20 cellular contexts compared by ENCODE assay signal in the genomic region with DNA sequence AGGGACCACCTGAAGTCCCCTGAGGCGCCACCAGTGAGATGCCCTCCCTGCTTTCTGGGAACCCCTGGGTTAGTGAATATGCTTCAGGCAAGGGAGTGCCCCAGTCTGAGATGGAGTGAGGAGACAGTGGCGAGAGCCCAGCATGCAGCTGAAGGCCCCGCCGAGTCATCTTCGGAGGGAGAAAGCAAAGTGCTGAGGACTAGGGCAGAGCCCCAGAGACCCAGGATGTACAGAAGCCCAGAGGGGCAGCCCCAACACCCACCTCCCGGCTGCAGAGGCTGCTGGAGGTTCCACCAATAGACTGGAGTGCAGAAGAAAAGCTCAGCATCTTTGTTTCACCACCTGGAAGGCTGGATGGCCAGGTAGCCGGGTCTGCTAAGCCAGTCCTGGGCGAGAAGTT. TPM values are rescaled to one million over a fixed set of nuclear protein-coding genes. Genes with fewer than 3 reads are reported as not detected.
DNase-seq lines count a peak whose midpoint lies in the region; ATAC-seq and TF ChIP-seq lines count a peak whose summit lies in the region.
"Had no signal": no experiment of that assay in that cellular context is flagged by ENCODE, and none has a peak within 500 bp of the region (broad histone marks: within the 10 kb centered on the region; RNA-seq: fewer than 3 reads in every experiment).

No MANE protein-coding gene starts in this region.

- CTCF ChIA-PET in activated naive CD4-positive, alpha-beta T cell treated with anti-CD3 and anti-CD28 coated beads, Interleukin-2, amount 10 ng/mL, durations not matched to agents 7 days and 5 days (lab: Charles Lee) = no interaction called here
- CTCF ChIA-PET in CD4-positive, alpha-beta memory T cell (lab: Charles Lee; ENCODE audit: partially characterized antibody) = interaction anchor here (8.9 kb wide), 1 partner anchor 617 kb away, joined by 73 read pairs; no protein-coding TSS in a partner anchor

- no peak overlapping the region for H3K4me3 Mint-ChIP-seq in activated naive CD4-positive, alpha-beta T cell treated with anti-CD3 and anti-CD28 coated beads, Interleukin-2, amount 10 ng/mL, durations not matched to agents 7 days and 5 days
- H3K4me3 Mint-ChIP-seq in CD4-positive, alpha-beta memory T cell = no peak overlapping the region
- H3K4me3 Mint-ChIP-seq: CD14-positive monocyte; CD4-positive, CD25-positive, alpha-beta regulatory T cell; CD8-positive, alpha-beta T cell had no signal

- peak overlapping the region; percentile 45 for H3K18ac ChIP-seq in neuronal stem cell (ENCODE audit: low read length)

- H2BK15ac ChIP-seq in neuronal stem cell (ENCODE audit: low read length) = no peak overlapping the region

- H3K27ac ChIP-seq in RWPE2 (ENCODE audit: poor library complexity, severe bottlenecking) (no peak overlapping the region), neuronal stem cell (replicated peaks; ENCODE audit: low read length) (no peak overlapping the region)
- no peak overlapping the region for H3K27ac ChIP-seq in CD4-positive, alpha-beta memory T cell (ENCODE audit: low read depth, low read length)
- H3K27ac ChIP-seq: BLaER1 had no signal

- no peak overlapping the region for H3K9ac ChIP-seq in neuronal stem cell (ENCODE audit: low read depth, low read length, poor library complexity)
- H3K9ac ChIP-seq: BLaER1 had no signal

- H2BK120ac ChIP-seq in neuronal stem cell (ENCODE audit: low read depth, low read length) = no peak overlapping the region

- no peak overlapping the region for H3K4me3 ChIP-seq in RWPE2 (ENCODE audit: severe bottlenecking)
- H3K4me3 ChIP-seq in neuronal stem cell (ENCODE audit: low read length in 2 of 2) = no peak overlapping the region
- no peak overlapping the region for H3K4me3 ChIP-seq in CD4-positive, alpha-beta memory T cell (ENCODE audit: low read length in 2 of 2)
- H3K4me3 ChIP-seq: BLaER1 had no signal

- H2AFZ ChIP-seq in neuronal stem cell (ENCODE audit: low read length) = no peak overlapping the region

- no peaks in the 10 kb centered on the region for H3K79me1 ChIP-seq in neuronal stem cell (ENCODE audit: low read depth, low read length)

- H3K4me1 ChIP-seq in RWPE2 (ENCODE audit: insufficient read depth, poor library complexity, severe bottlenecking) (no peaks in the 10 kb centered on the region), neuronal stem cell (ENCODE audit: control insufficient read depth in 2 of 2, insufficient read depth in 1 of 2, low read depth in 1 of 2, low read length in 2 of 2) (peaks cover 0 to 10% of the 10 kb centered on the region in 2 donors)
- H3K4me1 ChIP-seq in CD4-positive, alpha-beta memory T cell (ENCODE audit: insufficient read depth, low read length) = no peaks in the 10 kb centered on the region
- H3K4me1 ChIP-seq: BLaER1, Caco-2 had no signal

- no peak overlapping the region for H4K8ac ChIP-seq in neuronal stem cell (ENCODE audit: low read depth, low read length)

- H3K4me1 Mint-ChIP-seq in activated naive CD4-positive, alpha-beta T cell treated with anti-CD3 and anti-CD28 coated beads, Interleukin-2, amount 10 ng/mL, durations not matched to agents 7 days and 5 days = no peaks in the 10 kb centered on the region
- H3K4me1 Mint-ChIP-seq in CD4-positive, alpha-beta memory T cell = peaks cover 0 to 4% (median 2%) of the 10 kb centered on the region in 4 donors

- no peak overlapping the region for H4K91ac ChIP-seq in neuronal stem cell (ENCODE audit: low read depth, low read length, poor library complexity)

- H3K4ac ChIP-seq in neuronal stem cell (ENCODE audit: low read length) = no peak overlapping the region

- POLR2A ChIA-PET in CD4-positive, alpha-beta memory T cell (lab: Charles Lee; ENCODE audit: partially characterized antibody) = no interaction called here

- no peak for ATAC-seq in RWPE2 (ENCODE audit: low read depth)
- ATAC-seq: CD8-positive, alpha-beta T cell had no signal

- H3K27ac Mint-ChIP-seq in activated naive CD4-positive, alpha-beta T cell treated with anti-CD3 and anti-CD28 coated beads, Interleukin-2, amount 10 ng/mL, durations not matched to agents 7 days and 5 days = peak overlapping the region; percentile 34
- no peak overlapping the region for H3K27ac Mint-ChIP-seq in CD4-positive, alpha-beta memory T cell
- H3K27ac Mint-ChIP-seq: CD4-positive, CD25-positive, alpha-beta regulatory T cell; CD8-positive, alpha-beta T cell had no signal

- no peak overlapping the region for H2BK5ac ChIP-seq in neuronal stem cell (ENCODE audit: low read length)

- H3K27me3 ChIP-seq in RWPE2 (ENCODE audit: insufficient read depth, poor library complexity, severe bottlenecking) (peaks cover 7% of the 10 kb centered on the region), neuronal stem cell (ENCODE audit: control insufficient read depth in 3 of 3, insufficient read depth in 3 of 3, low read depth in 1 of 3, low read length in 3 of 3) (peaks cover 0 to 10% (median 0%) of the 10 kb centered on the region in 3 experiments)
- H3K27me3 ChIP-seq in CD4-positive, alpha-beta memory T cell (ENCODE audit: insufficient read depth, low read length) = no peaks in the 10 kb centered on the region
- H3K27me3 ChIP-seq: BE2C, BLaER1 had no signal

- intact Hi-C loops in CD4-positive, alpha-beta memory T cell (cut with micrococcal nuclease) = loop anchor here (10.0 kb wide), 1 partner anchor 720 kb away; no protein-coding TSS in a partner anchor

- no peak for DNase-seq in activated naive CD4-positive, alpha-beta T cell treated with anti-CD3 and anti-CD28 coated beads, Interleukin-2, amount 10 ng/mL, durations not matched to agents 7 days and 5 days
- DNase-seq in activated naive CD4-positive, alpha-beta T cell (lab: John Stamatoyannopoulos, UW) = no peak
- DNase-seq in RWPE2 (ENCODE audit: low spot score) (peak; percentile 66), neuronal stem cell (ENCODE audit: low spot score) (no peak), nucleus accumbens (lab: John Stamatoyannopoulos, UW) (no peak)
- no peak for DNase-seq in CD4-positive, alpha-beta memory T cell
- DNase-seq: 8988T; ACHN; BE2C; C1 segment of cervical spinal cord; Caco-2; Calu3; CD4-positive, CD25-positive, alpha-beta regulatory T cell; CD8-positive, alpha-beta T cell; DMS79 treated with DMSO at 0.1 percent for 48 hours; GF-D8 had no signal

- no peaks in the 10 kb centered on the region for H3K36me3 Mint-ChIP-seq in activated naive CD4-positive, alpha-beta T cell treated with anti-CD3 and anti-CD28 coated beads, Interleukin-2, amount 10 ng/mL, durations not matched to agents 7 days and 5 days
- peaks cover 0 to 9% of the 10 kb centered on the region in 2 donors for H3K36me3 Mint-ChIP-seq in CD4-positive, alpha-beta memory T cell
- H3K36me3 Mint-ChIP-seq: CD14-positive monocyte; CD8-positive, alpha-beta T cell had no signal

- H3K23ac ChIP-seq in neuronal stem cell (ENCODE audit: low read depth, low read length, poor library complexity) = no peak overlapping the region

- TF ChIP-seq CTCF in RWPE2 (IDR thresholded peaks at IDR 0.05; ENCODE audit: poor library complexity, severe bottlenecking) = no peak

- WGBS in neuronal stem cell (ENCODE audit: extremely low coverage in 2 of 2, insufficient read length in 2 of 2, insufficient replicate concordance in 1 of 2), 2 donors = no CpG with 5 or more reads among the region's 8 CpGs

- no peak overlapping the region for H2BK12ac ChIP-seq in neuronal stem cell (ENCODE audit: low read length)

- H2AK5ac ChIP-seq in neuronal stem cell (ENCODE audit: low read depth, low read length) = no peak overlapping the region

- H3K36me3 ChIP-seq in RWPE2 (ENCODE audit: low read depth) (no peaks in the 10 kb centered on the region), neuronal stem cell (replicated peaks in 1 of 2; ENCODE audit: control insufficient read depth in 2 of 2, insufficient read depth in 2 of 2, low read length in 2 of 2) (no peaks in the 10 kb centered on the region)
- H3K36me3 ChIP-seq in CD4-positive, alpha-beta memory T cell (ENCODE audit: insufficient read depth, low read length) = no peaks in the 10 kb centered on the region
- H3K36me3 ChIP-seq: BE2C, BLaER1 had no signal

- peaks cover 42% of the 10 kb centered on the region for H3K27me3 Mint-ChIP-seq in activated naive CD4-positive, alpha-beta T cell treated with anti-CD3 and anti-CD28 coated beads, Interleukin-2, amount 10 ng/mL, durations not matched to agents 7 days and 5 days
- peaks cover 14 to 37% of the 10 kb centered on the region in 2 donors for H3K27me3 Mint-ChIP-seq in CD4-positive, alpha-beta memory T cell

- H3K14ac ChIP-seq in neuronal stem cell (ENCODE audit: low read length) = no peak overlapping the region

- H3K9me3 ChIP-seq in RWPE2 (ENCODE audit: severe bottlenecking) = peaks cover 7% of the 10 kb centered on the region
- H3K9me3 ChIP-seq in neuronal stem cell (replicated peaks in 1 of 2; ENCODE audit: control insufficient read depth in 2 of 2, insufficient read depth in 1 of 2, low read depth in 1 of 2, low read length in 2 of 2) = peaks cover 0 to 6% of the 10 kb centered on the region in 2 donors
- H3K9me3 ChIP-seq in CD4-positive, alpha-beta memory T cell (ENCODE audit: control insufficient read depth in 1 of 2, low read length in 2 of 2) = peaks cover 0 to 1% of the 10 kb centered on the region in 2 donors
- H3K9me3 ChIP-seq: BE2C had no signal

- no peak overlapping the region for H3K4me2 ChIP-seq in neuronal stem cell (ENCODE audit: insufficient read depth, low read length, poor library complexity, severe bottlenecking)
- H3K4me2 ChIP-seq: BLaER1 had no signal

- peaks cover 6% of the 10 kb centered on the region for H3K9me3 Mint-ChIP-seq in activated naive CD4-positive, alpha-beta T cell treated with anti-CD3 and anti-CD28 coated beads, Interleukin-2, amount 10 ng/mL, durations not matched to agents 7 days and 5 days
- H3K9me3 Mint-ChIP-seq in CD4-positive, alpha-beta memory T cell = peaks cover 0 to 12% (median 6%) of the 10 kb centered on the region in 8 donors

RNA-seq across cellular contexts. Expression of gene ANKRD60, which starts 14.1 kb away (rescaled TPM):
- polyA plus RNA-seq in neuronal stem cell (2013, experiment 1 of 2) = not detected
- not detected for polyA plus RNA-seq in neuronal stem cell (2013, experiment 2 of 2)
- total RNA-seq in CD4-positive, alpha-beta memory T cell = not detected
- polyA plus RNA-seq in CD4-positive, alpha-beta memory T cell = not detected
- total RNA-seq: A673; Caco-2; Calu3; CD4-positive, CD25-positive, alpha-beta regulatory T cell; CD8-positive, alpha-beta T cell had no signal
- polyA plus RNA-seq: AG04450; CD14-positive monocyte; CD4-positive, CD25-positive, alpha-beta regulatory T cell had no signal
